ENCODE assay signal across 8 cellular contexts in the genomic region with DNA sequence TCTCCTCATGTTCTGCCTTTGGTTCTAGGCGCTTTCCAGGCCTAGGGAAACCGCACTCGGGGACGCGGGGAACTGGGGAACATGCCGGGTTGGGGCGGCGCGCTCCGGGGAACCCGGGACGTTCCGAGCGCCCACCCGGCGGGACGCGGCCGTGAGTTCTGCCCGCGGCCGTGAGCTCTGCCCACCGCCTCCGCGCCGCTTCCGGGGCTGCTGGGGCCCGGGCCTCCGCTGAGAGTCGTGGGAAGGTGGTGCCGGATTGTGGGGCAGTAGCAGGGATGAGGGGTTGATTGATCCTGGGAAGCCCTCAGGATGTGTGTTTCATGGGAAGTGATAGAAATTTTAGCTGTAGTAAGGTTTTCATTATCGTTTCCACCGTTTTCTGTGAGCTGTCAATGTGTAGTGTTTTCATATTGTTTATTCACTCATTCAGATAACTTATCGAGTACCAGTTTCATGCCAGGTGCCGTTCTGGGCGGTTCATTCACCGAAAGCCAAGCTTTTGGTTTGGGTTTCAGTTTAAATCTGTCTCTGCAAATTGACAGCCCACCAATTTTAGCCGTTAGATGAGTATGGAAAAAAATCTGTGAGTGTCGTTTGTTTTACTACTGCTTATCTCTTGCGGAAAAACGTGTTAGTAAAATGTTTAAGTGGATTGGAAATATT. TPM values are rescaled to one million over a fixed set of nuclear protein-coding genes. Genes with fewer than 3 reads are reported as not detected.
DNase-seq lines count a peak whose midpoint lies in the region; ATAC-seq and TF ChIP-seq lines count a peak whose summit lies in the region.

No MANE protein-coding gene starts in this region.

- H3K4me3 ChIP-seq in DOHH2 (ENCODE audit: low read length), result peak overlapping the region; percentile 81
- peak overlapping the region; percentile 87 to 89 for H3K4me3 ChIP-seq in foreskin fibroblast (ENCODE audit: low read depth in 1 of 2, low read length in 2 of 2)

- peak; percentile 26 for ATAC-seq in HG03571 (IDR thresholded peaks at IDR 0.05; ENCODE audit: unreplicated experiment)

- intact Hi-C loops in posterior vena cava (cut with DNase I), result no loop called here

- H3K79me2 ChIP-seq in DOHH2 (ENCODE audit: control insufficient read depth, low read length), result peaks cover 100% of the 10 kb centered on the region

- H3K36me3 ChIP-seq in DOHH2 (ENCODE audit: control insufficient read depth, low read length), result peaks cover 81% of the 10 kb centered on the region

- H3K27me3 ChIP-seq in DOHH2 (ENCODE audit: control insufficient read depth, low read length), result no peaks in the 10 kb centered on the region

- no peak for TF ChIP-seq CTCF in DOHH2 (IDR thresholded peaks at IDR 0.05; ENCODE audit: low read depth, low read length, poor library complexity, severe bottlenecking)
- TF ChIP-seq CTCF in GM20000 (IDR thresholded peaks at IDR 0.05; ENCODE audit: extremely low read depth, missing control alignments), result no peak
- no peak for TF ChIP-seq CTCF in foreskin fibroblast (IDR thresholded peaks at IDR 0.05; ENCODE audit: low read depth, low read length)

- no peaks in the 10 kb centered on the region for H3F3A ChIP-seq in DOHH2 (ENCODE audit: control insufficient read depth, insufficient read depth)

- peak overlapping the region; percentile 28; the same call in 1 of the 2 replicates for H3K27ac ChIP-seq in DOHH2 (ENCODE audit: low read depth, low read length)

- peak; percentile 34 for DNase-seq in GM20000 (ENCODE audit: low spot score)
- DNase-seq in activated CD4-positive, alpha-beta T cell treated with anti-CD3 and anti-CD28 coated beads, Interleukin-2, amount 50 U/mL, for 48 hours, result peak; percentile 37 to 47
- peak in 1 of 2 donors; percentile 55 for DNase-seq in foreskin fibroblast
- DNase-seq in posterior vena cava (ENCODE audit: low spot score), result peak; percentile 82
- no peak for DNase-seq in OCI-M2 (lab: John Stamatoyannopoulos, UW; ENCODE audit: unreplicated experiment)
- no peak for DNase-seq in SIG-M5 (lab: John Stamatoyannopoulos, UW)

- no peaks in the 10 kb centered on the region for H3K9me2 ChIP-seq in DOHH2 (replicated peaks; ENCODE audit: control insufficient read depth, low read length)

- H3K4me2 ChIP-seq in DOHH2 (ENCODE audit: low read length), result peak overlapping the region; percentile 72

- peaks cover 54% of the 10 kb centered on the region for H3K4me1 ChIP-seq in DOHH2 (ENCODE audit: control insufficient read depth, low read length)

- H3K9me3 ChIP-seq in DOHH2 (ENCODE audit: control insufficient read depth, insufficient read depth, low read length), result no peaks in the 10 kb centered on the region

- peaks cover 26% of the 10 kb centered on the region for H4K20me1 ChIP-seq in DOHH2 (ENCODE audit: control insufficient read depth, insufficient read depth, low read depth, low read length)

RNA-seq across cellular contexts. Expression of a gene that starts 0.7 kb away (rescaled TPM):
- 10 to 100 TPM; 41.2 to 43.0 TPM for total RNA-seq in posterior vena cava

RNA-seq across cellular contexts. Expression of a gene that starts 0.8 kb away (rescaled TPM):
- 1 to 10 TPM; 5.7 to 7.6 TPM for total RNA-seq in posterior vena cava

RNA-seq across cellular contexts. Expression of a gene that starts 18.7 kb away (rescaled TPM):
- total RNA-seq in posterior vena cava, result under 1 TPM in 1 of 2 donors, not detected in 1; 0.14 TPM

Comparison
In these comparisons a context has a peak if more than half of its experiments do, and no peak if none do; other contexts are left out.
1. DNase-seq: peak in GM20000 (single experiment), activated CD4-positive, alpha-beta T cell treated with anti-CD3 and anti-CD28 coated beads, Interleukin-2, amount 50 U/mL, for 48 hours (2 of 2) and posterior vena cava (single experiment); none in OCI-M2 (single experiment) and SIG-M5 (single experiment).